Comparison of ENCODE assay signal across 1 cellular context in the genomic region with DNA sequence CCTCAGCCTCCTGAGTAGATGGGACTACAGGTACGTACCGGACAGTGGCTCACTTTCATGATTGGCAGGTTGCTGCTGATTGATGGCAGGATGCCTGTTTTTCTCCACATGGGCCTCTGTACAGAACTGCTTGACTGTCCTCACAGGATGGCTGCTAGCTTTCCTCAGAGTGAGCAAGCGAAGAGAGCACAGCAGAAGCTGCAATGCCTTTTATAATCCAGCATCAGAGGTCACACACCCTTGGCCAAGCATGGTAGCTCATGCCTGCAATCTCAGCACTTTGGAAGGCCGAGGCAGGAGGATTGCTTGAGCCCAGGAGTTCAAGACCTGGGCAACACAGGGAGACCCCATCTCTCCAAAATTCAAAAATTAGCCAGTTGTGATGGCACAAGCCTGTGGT.
TF ChIP-seq lines count a peak whose summit lies in the region.

No MANE protein-coding gene starts in this region.

TF ChIP-seq in H1, 55 proteins besides CTCF, POLR2A, EP300 and RAD21:
- TF ChIP-seq CTBP2 (IDR thresholded peaks at IDR 0.05; ENCODE audit: borderline replicate concordance, insufficient read depth, insufficient read length, low read length) (no peak), FOSL1 (IDR thresholded peaks at IDR 0.05; ENCODE audit: insufficient read depth, low read depth, low read length) (no peak), HDAC2 (IDR thresholded peaks at IDR 0.05; ENCODE audit: borderline replicate concordance in 1 of 2, low read depth in 2 of 2, low read length in 2 of 2) (no peak), TEAD4 (IDR thresholded peaks at IDR 0.05; ENCODE audit: low read depth, low read length) (no peak), RNF2 (IDR thresholded peaks at IDR 0.05; ENCODE audit: borderline replicate concordance, low read depth, low read length, missing control alignments, poor library complexity, severe bottlenecking) (no peak), BCL11A (IDR thresholded peaks at IDR 0.05; ENCODE audit: low read depth in 2 of 2, low read length in 2 of 2) (no peak), SP1 (IDR thresholded peaks at IDR 0.05; ENCODE audit: low read depth, low read length) (no peak), YY1 (IDR thresholded peaks at IDR 0.05; ENCODE audit: low read depth, low read length) (no peak), GTF2F1 (IDR thresholded peaks at IDR 0.05; ENCODE audit: borderline replicate concordance, low read depth, low read length) (no peak), PHF8 (conservative IDR thresholded peaks at IDR 0.05; ENCODE audit: low read depth, low read length) (no peak), HDAC6 (IDR thresholded peaks at IDR 0.05; ENCODE audit: low read depth, low read length) (no peak), NRF1 (IDR thresholded peaks at IDR 0.05; ENCODE audit: low read depth, low read length) (no peak), BRCA1 (IDR thresholded peaks at IDR 0.05; ENCODE audit: low read depth, low read length) (no peak), MAFK (IDR thresholded peaks at IDR 0.05; ENCODE audit: low read depth, low read length) (no peak), JUN (IDR thresholded peaks at IDR 0.05; ENCODE audit: low read depth, low read length) (no peak), SIN3A (conservative IDR thresholded peaks at IDR 0.05 in 1 of 2, IDR thresholded peaks at IDR 0.05 in 1 of 2; ENCODE audit: low read depth in 1 of 2, low read length in 2 of 2) (no peak)
